ENCODE assay signal across 23 cellular contexts in the genomic region with DNA sequence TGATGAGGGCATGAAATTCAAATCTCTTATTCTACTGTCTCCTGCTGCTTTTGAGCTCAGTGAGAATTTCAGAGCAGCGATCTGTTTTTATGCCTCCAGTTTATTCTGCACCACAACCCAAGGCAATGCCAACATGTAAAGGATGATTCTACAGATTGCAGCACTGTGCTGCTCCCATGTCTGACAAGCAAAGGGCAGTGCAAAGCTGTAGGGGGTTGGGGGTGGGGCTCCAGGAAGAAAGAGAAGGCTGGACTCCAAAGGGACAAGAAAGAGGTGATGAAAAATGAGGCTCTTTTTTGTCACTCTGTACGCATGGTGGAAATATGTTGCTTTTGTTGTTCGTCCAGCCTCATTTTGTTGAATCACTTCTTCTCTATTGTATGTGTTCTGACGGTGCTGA.
"Had no signal": no experiment of that assay in that cellular context is flagged by ENCODE, and none has a peak within 500 bp of the region (broad histone marks: within the 10 kb centered on the region; RNA-seq: fewer than 3 reads in every experiment).

No MANE protein-coding gene starts in this region.

- H3K27ac ChIP-seq: colonic mucosa, epithelial cell of prostate, esophagus squamous epithelium, gastrocnemius medialis, heart right ventricle, left lung, lower lobe of right lung had no signal

- H3K4me1 Mint-ChIP-seq: mesothelial cell of epicardium, naive B cell had no signal

- H3K36me3 Mint-ChIP-seq: mesothelial cell of epicardium, naive B cell had no signal

- DNase-seq: colonic mucosa; cortex of kidney; effector memory CD4-positive, alpha-beta T cell; erythroblast; esophagus squamous epithelium; foreskin fibroblast; foreskin melanocyte; gastrocnemius medialis; glutamatergic neuron; head of caudate nucleus; heart right ventricle; hippocampal formation; left cardiac atrium; left lung; left ventricle myocardium superior; lower lobe of right lung; mesenchymal stem cell; mucosa of descending colon; naive B cell had no signal

- H3K4me1 ChIP-seq: colonic mucosa, esophagus squamous epithelium, gastrocnemius medialis, heart right ventricle, left lung, lower lobe of right lung had no signal

- H3K27ac Mint-ChIP-seq: dendritic cell treated with granulocyte-macrophage colony-stimulating factor and Interleukin-4, amounts not matched to agents 40 ng/mL and 50 ng/mL, for 4 days; mesothelial cell of epicardium; naive B cell had no signal

- H3K9me3 ChIP-seq: colonic mucosa, esophagus squamous epithelium, gastrocnemius medialis, heart right ventricle, lower lobe of right lung, mucosa of descending colon had no signal

- H3K27me3 ChIP-seq: colonic mucosa, esophagus squamous epithelium, gastrocnemius medialis, left lung had no signal

- H3K4me3 ChIP-seq: colonic mucosa, esophagus squamous epithelium, gastrocnemius medialis, heart right ventricle, left lung, lower lobe of right lung, mucosa of descending colon had no signal

- ATAC-seq: esophagus mucosa, gastrocnemius medialis, heart right ventricle, left cardiac atrium, left lung, left ventricle myocardium superior, lower lobe of right lung, mucosa of descending colon had no signal

- H3K36me3 ChIP-seq: colonic mucosa, esophagus squamous epithelium, gastrocnemius medialis, heart right ventricle, left lung, lower lobe of right lung had no signal

- H3K9me3 Mint-ChIP-seq: dendritic cell treated with granulocyte-macrophage colony-stimulating factor and Interleukin-4, amounts not matched to agents 40 ng/mL and 50 ng/mL, for 4 days; mesothelial cell of epicardium had no signal

- H3K4me3 Mint-ChIP-seq: dendritic cell treated with granulocyte-macrophage colony-stimulating factor and Interleukin-4, amounts not matched to agents 40 ng/mL and 50 ng/mL, for 4 days; mesothelial cell of epicardium; naive B cell had no signal
